ENCODE assay signal across 6 cellular contexts in the genomic region with DNA sequence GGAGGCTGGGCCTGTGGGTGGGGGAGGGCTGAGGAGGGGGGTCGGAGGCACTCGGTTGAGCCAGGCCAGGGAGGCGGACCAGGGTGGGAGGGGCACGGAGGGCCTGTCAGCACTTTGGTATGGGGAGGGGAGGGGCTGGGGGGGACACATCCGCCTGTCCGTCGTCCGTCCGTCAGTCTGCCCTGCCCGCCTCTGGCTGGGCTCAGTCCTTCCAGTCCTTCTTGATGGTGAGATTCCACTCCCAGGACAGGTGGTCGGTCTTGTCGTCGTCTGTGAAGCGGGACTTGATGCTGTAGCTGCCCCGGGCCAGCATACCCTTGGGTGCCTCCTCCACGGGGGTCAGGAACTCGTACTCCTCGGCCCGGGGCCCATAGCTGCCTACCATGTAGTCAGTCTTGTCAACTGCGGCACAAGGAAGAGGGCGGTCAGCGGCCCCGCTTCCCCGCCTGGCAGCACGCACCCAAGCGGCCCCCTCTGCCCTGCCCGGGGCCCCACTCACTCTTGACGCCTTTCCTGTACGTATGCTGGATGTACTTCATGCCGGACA. TPM values are rescaled to one million over a fixed set of nuclear protein-coding genes. Genes with fewer than 3 reads are reported as not detected.
DNase-seq lines count a peak whose midpoint lies in the region; TF ChIP-seq lines count a peak whose summit lies in the region.

No MANE protein-coding gene starts in this region.

- no peaks in the 10 kb centered on the region for H3K9me3 Mint-ChIP-seq in activated naive CD4-positive, alpha-beta T cell treated with anti-CD3 and anti-CD28 coated beads for 36 hours

- DNase-seq in activated naive CD4-positive, alpha-beta T cell treated with anti-CD3 and anti-CD28 coated beads for 36 hours = no peak
- DNase-seq in activated naive CD4-positive, alpha-beta T cell treated with Interleukin-2 at 50 U/mL for 16 hours = no peak
- peak; percentile 87 to 91 for DNase-seq in cardiac fibroblast (ENCODE audit: low read depth in 2 of 2)
- peak; percentile 88 for DNase-seq in posterior vena cava (ENCODE audit: low spot score)
- no peak for DNase-seq in NCI-H2081 treated with DMSO at 0.1 percent for 48 hours (lab: John Stamatoyannopoulos, UW)
- no peak for DNase-seq in stimulated activated CD8-positive, alpha-beta memory T cell treated with anti-CD3 and anti-CD28 coated beads, Interleukin-4, amount 100 ng/mL, for 48 hours

- no peaks in the 10 kb centered on the region for H3K27me3 Mint-ChIP-seq in activated naive CD4-positive, alpha-beta T cell treated with anti-CD3 and anti-CD28 coated beads for 36 hours (ENCODE audit: low read depth)

- peak overlapping the region; percentile 53 for H3K27ac Mint-ChIP-seq in activated naive CD4-positive, alpha-beta T cell treated with anti-CD3 and anti-CD28 coated beads for 36 hours

- CTCF ChIA-PET in activated naive CD4-positive, alpha-beta T cell treated with anti-CD3 and anti-CD28 coated beads for 36 hours (lab: Charles Lee) = interaction anchor here (0.9 to 1.4 kb wide), 3 partner anchors 23 to 158 kb away, joined by 3 to 4 read pairs (median 4); no protein-coding TSS in a partner anchor

- H3K36me3 Mint-ChIP-seq in activated naive CD4-positive, alpha-beta T cell treated with anti-CD3 and anti-CD28 coated beads for 36 hours (ENCODE audit: low read depth) = peaks cover 31% of the 10 kb centered on the region

- peaks cover 46% of the 10 kb centered on the region for H3K4me1 Mint-ChIP-seq in activated naive CD4-positive, alpha-beta T cell treated with anti-CD3 and anti-CD28 coated beads for 36 hours (ENCODE audit: low read depth)

- H3K4me3 ChIP-seq in cardiac fibroblast (replicated peaks in 1 of 2; ENCODE audit: low read depth in 2 of 2, low read length in 2 of 2) = peak overlapping the region; percentile 5 to 84

- intact Hi-C loops in activated naive CD4-positive, alpha-beta T cell treated with anti-CD3 and anti-CD28 coated beads for 36 hours (cut with micrococcal nuclease) = no loop called here
- intact Hi-C loops in posterior vena cava (cut with DNase I) = no loop called here

- H3K4me3 Mint-ChIP-seq in activated naive CD4-positive, alpha-beta T cell treated with anti-CD3 and anti-CD28 coated beads for 36 hours = peak overlapping the region; percentile 88

- TF ChIP-seq CTCF in cardiac fibroblast (IDR thresholded peaks at IDR 0.05; ENCODE audit: low read depth, low read length) = no peak

RNA-seq across cellular contexts. Expression of gene ARHGDIA, which starts 2.4 kb away (rescaled TPM):
- total RNA-seq in activated naive CD4-positive, alpha-beta T cell treated with anti-CD3 and anti-CD28 coated beads for 36 hours = 100 to 1,000 TPM; 355 to 389 TPM
- total RNA-seq in posterior vena cava = 100 to 1,000 TPM; 375 to 421 TPM

RNA-seq across cellular contexts. Expression of gene P4HB, which starts 8.4 kb away (rescaled TPM):
- 100 to 1,000 TPM; 273 to 276 TPM for total RNA-seq in activated naive CD4-positive, alpha-beta T cell treated with anti-CD3 and anti-CD28 coated beads for 36 hours
- total RNA-seq in posterior vena cava = 100 to 1,000 TPM; 339 to 482 TPM

RNA-seq across cellular contexts. Expression of gene ALYREF, which starts 22.6 kb away (rescaled TPM):
- 100 to 1,000 TPM; 213 to 217 TPM for total RNA-seq in activated naive CD4-positive, alpha-beta T cell treated with anti-CD3 and anti-CD28 coated beads for 36 hours
- total RNA-seq in posterior vena cava = 10 to 100 TPM; 34.3 to 36.3 TPM

RNA-seq across cellular contexts. Expression of gene ANAPC11, which starts 22.8 kb away (rescaled TPM):
- total RNA-seq in activated naive CD4-positive, alpha-beta T cell treated with anti-CD3 and anti-CD28 coated beads for 36 hours = 100 to 1,000 TPM; 171 to 182 TPM
- 10 to 100 TPM; 73.3 to 84.8 TPM for total RNA-seq in posterior vena cava

RNA-seq across cellular contexts. Expression of gene NPB, which starts 33.3 kb away (rescaled TPM):
- total RNA-seq in activated naive CD4-positive, alpha-beta T cell treated with anti-CD3 and anti-CD28 coated beads for 36 hours = under 1 TPM; 0.12 to 0.19 TPM
- total RNA-seq in posterior vena cava = under 1 TPM; 0.29 to 0.46 TPM

Comparison
In these comparisons a context has a peak if more than half of its experiments do, and no peak if none do; other contexts are left out.
1. DNase-seq: peak in cardiac fibroblast (2 of 2) and posterior vena cava (single experiment); none in activated naive CD4-positive, alpha-beta T cell treated with anti-CD3 and anti-CD28 coated beads for 36 hours (single experiment), activated naive CD4-positive, alpha-beta T cell treated with Interleukin-2 at 50 U/mL for 16 hours (single experiment), NCI-H2081 treated with DMSO at 0.1 percent for 48 hours (single experiment) and stimulated activated CD8-positive, alpha-beta memory T cell treated with anti-CD3 and anti-CD28 coated beads, Interleukin-4, amount 100 ng/mL, for 48 hours (single experiment).
2. RNA of gene ALYREF, which starts 22.6 kb away (total RNA-seq): 213 to 217 TPM in activated naive CD4-positive, alpha-beta T cell treated with anti-CD3 and anti-CD28 coated beads for 36 hours; 34.3 to 36.3 TPM in posterior vena cava; every median in the first group is over 4 times any median in the second.